ENCODE assay signal across 8 cellular contexts in genomic region chr6:18387061-18387721, GRCh38. TPM values are rescaled to one million over a fixed set of nuclear protein-coding genes. Genes with fewer than 3 reads are reported as not detected.
DNase-seq lines count a peak whose midpoint lies in the region; ATAC-seq and TF ChIP-seq lines count a peak whose summit lies in the region.

RNF144B (plus strand) TSS chr6:18387350; CDS start chr6:18399535, 12,185 bp downstream.

- intact Hi-C loops in activated CD4-positive, alpha-beta T cell treated with anti-CD3 and anti-CD28 coated beads, Interleukin-2, amount 10 ng/mL, durations not matched to agents 24 days and 14 days (cut with micrococcal nuclease): loop anchor here (5.0 to 10.0 kb wide), 2 partner anchors 98 to 125 kb away; partner anchors contain the start of gene DEK

- peaks cover 20% of the 10 kb centered on the region for H3K27me3 Mint-ChIP-seq in activated CD4-positive, alpha-beta T cell treated with anti-CD3 and anti-CD28 coated beads, Interleukin-2, amount 10 ng/mL, durations not matched to agents 24 days and 14 days

- ATAC-seq in GM19043 (IDR thresholded peaks at IDR 0.05; ENCODE audit: low read depth, unreplicated experiment): peak; percentile 78
- peak; percentile 78 for ATAC-seq in HG03378 (IDR thresholded peaks at IDR 0.05; ENCODE audit: unreplicated experiment)

- no peak for TF ChIP-seq CTCF in coronary artery (IDR thresholded peaks at IDR 0.05)

- H3K27ac Mint-ChIP-seq in activated CD4-positive, alpha-beta T cell treated with anti-CD3 and anti-CD28 coated beads, Interleukin-2, amount 10 ng/mL, durations not matched to agents 24 days and 14 days: peak within 1 kb of the TSS; percentile 42

- H3K36me3 Mint-ChIP-seq in activated CD4-positive, alpha-beta T cell treated with anti-CD3 and anti-CD28 coated beads, Interleukin-2, amount 10 ng/mL, durations not matched to agents 24 days and 14 days (ENCODE audit: low read depth): no peaks in the 10 kb centered on the region

- no peaks in the 10 kb centered on the region for H3K9me3 Mint-ChIP-seq in activated CD4-positive, alpha-beta T cell treated with anti-CD3 and anti-CD28 coated beads, Interleukin-2, amount 10 ng/mL, durations not matched to agents 24 days and 14 days

- H3K4me3 Mint-ChIP-seq in activated CD4-positive, alpha-beta T cell treated with anti-CD3 and anti-CD28 coated beads, Interleukin-2, amount 10 ng/mL, durations not matched to agents 24 days and 14 days: peak within 1 kb of the TSS; percentile 91

- H3K27ac ChIP-seq in coronary artery: peak within 1 kb of the TSS; percentile 54 to 76

- H3K4me1 Mint-ChIP-seq in activated CD4-positive, alpha-beta T cell treated with anti-CD3 and anti-CD28 coated beads, Interleukin-2, amount 10 ng/mL, durations not matched to agents 24 days and 14 days: peaks cover 21% of the 10 kb centered on the region

- peak; percentile 75 for DNase-seq in AG08395 (ENCODE audit: low spot score)
- peak; percentile 75 for DNase-seq in NCI-H460 (ENCODE audit: extremely low read depth, low read depth)
- DNase-seq in activated CD4-positive, alpha-beta T cell treated with anti-CD3 and anti-CD28 coated beads, Interleukin-2, amount 10 ng/mL, durations not matched to agents 24 days and 14 days: peak; percentile 82
- DNase-seq in coronary artery (ENCODE audit: low spot score): peak; percentile 81
- peak; percentile 94 for DNase-seq in left kidney (ENCODE audit: low read depth, low spot score)
- DNase-seq in stimulated activated CD4-positive, alpha-beta T cell treated with anti-CD3 and anti-CD28 coated beads, Interleukin-2, amount 100 ng/mL, for 24 hours: peak; percentile 63 to 75

- H3K4me3 ChIP-seq in coronary artery: peak within 1 kb of the TSS; percentile 74

RNA-seq across cellular contexts. Expression of gene RNF144B, which starts in this region (rescaled TPM):
- total RNA-seq in NCI-H460 (2014; rRNA removed; shearing (Covaris generic)): 7.7 and 11.4 TPM in 2 replicates
- 2.0 and 3.1 TPM in 2 replicates for polyA plus RNA-seq in NCI-H460 (2014; cell fraction: nucleus; rRNA removed)
- 0.19 and 0.40 TPM in 2 replicates for total RNA-seq in activated CD4-positive, alpha-beta T cell treated with anti-CD3 and anti-CD28 coated beads, Interleukin-2, amount 10 ng/mL, durations not matched to agents 24 days and 14 days

Comparison
In these comparisons a context has a peak if more than half of its experiments do, and no peak if none do; other contexts are left out.
1. Peak in every context shown above with its lines: DNase-seq, ATAC-seq, H3K4me3 ChIP-seq and H3K27ac ChIP-seq.
2. Peak in DNase-seq in activated CD4-positive, alpha-beta T cell treated with anti-CD3 and anti-CD28 coated beads, Interleukin-2, amount 10 ng/mL, durations not matched to agents 24 days and 14 days; RNA of the gene not detected or under 1 TPM.